In the genomic region with DNA sequence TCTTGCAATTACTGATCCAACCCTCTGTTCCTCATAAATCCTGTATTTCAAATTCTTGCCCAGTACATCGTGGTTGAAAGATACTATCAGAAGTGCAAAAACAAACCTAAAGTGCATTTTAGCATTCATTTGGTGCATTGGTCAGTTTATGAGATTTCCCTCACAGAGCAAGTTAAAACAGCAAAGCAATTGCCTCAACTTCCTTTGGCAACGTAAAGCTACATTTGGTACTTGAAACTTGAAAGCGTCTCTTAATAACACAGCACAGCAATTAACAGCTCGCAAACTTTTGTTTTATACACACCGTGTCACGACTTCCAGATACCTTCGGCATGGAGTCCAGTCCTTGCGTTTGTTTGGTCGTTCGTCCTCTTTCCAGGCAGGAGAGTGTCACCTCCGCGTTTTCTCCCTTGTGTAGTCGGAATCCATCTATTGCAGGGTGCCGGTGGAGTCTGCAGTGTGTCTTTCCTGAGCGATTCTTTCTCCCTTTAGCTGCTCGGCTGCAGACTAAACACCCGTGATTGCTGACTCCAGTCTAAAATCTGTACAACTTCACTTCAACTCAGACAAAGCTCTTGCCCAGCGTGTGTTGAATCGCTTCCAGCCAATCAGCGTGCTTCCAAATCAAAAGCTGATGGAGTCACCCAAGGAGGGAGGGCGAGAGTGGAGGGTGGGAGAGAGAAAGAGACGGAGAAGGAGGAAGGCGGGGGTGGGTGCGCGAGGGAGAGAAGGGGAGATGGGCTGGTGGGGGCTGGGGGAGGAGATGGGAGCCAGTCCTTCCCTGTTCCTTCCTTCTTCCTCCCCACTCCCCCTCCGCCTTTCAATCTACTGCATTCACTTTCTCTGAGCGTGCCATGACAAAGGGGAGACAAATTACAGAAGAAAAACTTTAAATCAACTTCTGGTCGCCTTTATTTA, we compare ENCODE assay signal across 8 cellular contexts. TPM values are rescaled to one million over a fixed set of nuclear protein-coding genes. Genes with fewer than 3 reads are reported as not detected.
DNase-seq lines count a peak whose midpoint lies in the region; ATAC-seq and TF ChIP-seq lines count a peak whose summit lies in the region.

A gene with protein sequence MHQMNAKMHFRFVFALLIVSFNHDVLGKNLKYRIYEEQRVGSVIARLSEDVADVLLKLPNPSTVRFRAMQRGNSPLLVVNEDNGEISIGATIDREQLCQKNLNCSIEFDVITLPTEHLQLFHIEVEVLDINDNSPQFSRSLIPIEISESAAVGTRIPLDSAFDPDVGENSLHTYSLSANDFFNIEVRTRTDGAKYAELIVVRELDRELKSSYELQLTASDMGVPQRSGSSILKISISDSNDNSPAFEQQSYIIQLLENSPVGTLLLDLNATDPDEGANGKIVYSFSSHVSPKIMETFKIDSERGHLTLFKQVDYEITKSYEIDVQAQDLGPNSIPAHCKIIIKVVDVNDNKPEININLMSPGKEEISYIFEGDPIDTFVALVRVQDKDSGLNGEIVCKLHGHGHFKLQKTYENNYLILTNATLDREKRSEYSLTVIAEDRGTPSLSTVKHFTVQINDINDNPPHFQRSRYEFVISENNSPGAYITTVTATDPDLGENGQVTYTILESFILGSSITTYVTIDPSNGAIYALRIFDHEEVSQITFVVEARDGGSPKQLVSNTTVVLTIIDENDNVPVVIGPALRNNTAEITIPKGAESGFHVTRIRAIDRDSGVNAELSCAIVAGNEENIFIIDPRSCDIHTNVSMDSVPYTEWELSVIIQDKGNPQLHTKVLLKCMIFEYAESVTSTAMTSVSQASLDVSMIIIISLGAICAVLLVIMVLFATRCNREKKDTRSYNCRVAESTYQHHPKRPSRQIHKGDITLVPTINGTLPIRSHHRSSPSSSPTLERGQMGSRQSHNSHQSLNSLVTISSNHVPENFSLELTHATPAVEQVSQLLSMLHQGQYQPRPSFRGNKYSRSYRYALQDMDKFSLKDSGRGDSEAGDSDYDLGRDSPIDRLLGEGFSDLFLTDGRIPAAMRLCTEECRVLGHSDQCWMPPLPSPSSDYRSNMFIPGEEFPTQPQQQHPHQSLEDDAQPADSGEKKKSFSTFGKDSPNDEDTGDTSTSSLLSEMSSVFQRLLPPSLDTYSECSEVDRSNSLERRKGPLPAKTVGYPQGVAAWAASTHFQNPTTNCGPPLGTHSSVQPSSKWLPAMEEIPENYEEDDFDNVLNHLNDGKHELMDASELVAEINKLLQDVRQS (minus strand): TSS at position 544 of the 918 bp plus-strand sequence. CDS start 406 bp downstream, at position 138.

- DNase-seq in fibroblast of gingiva (ENCODE audit: low read depth) (peak; percentile 99), aorta (peak; percentile 94), NCI-H446 (lab: John Stamatoyannopoulos, UW) (no peak)

- peaks cover 5% of the 10 kb centered on the region; the same call in 1 of the 2 replicates for H3K36me3 ChIP-seq in ACC112 (ENCODE audit: insufficient read depth, low read length)
- peaks cover 8% of the 10 kb centered on the region for H3K36me3 ChIP-seq in muscle layer of colon (ENCODE audit: insufficient read depth, low read length)
- no peaks in the 10 kb centered on the region for H3K36me3 ChIP-seq in aorta (ENCODE audit: control insufficient read depth in 1 of 2, insufficient read depth in 2 of 2, low read length in 1 of 2)

- ATAC-seq in GM18502 (IDR thresholded peaks at IDR 0.05; ENCODE audit: poor library complexity, unreplicated experiment): peak; percentile 83
- peak; percentile 62 for ATAC-seq in HG03280 (IDR thresholded peaks at IDR 0.05; ENCODE audit: unreplicated experiment)
- ATAC-seq in SK-N-SH treated with all-trans-retinoic acid at 6 μM for 48 hours: peak; percentile 88
- peak; percentile 93 for ATAC-seq in aorta (ENCODE audit: low FRiP score)

- peaks cover 34% of the 10 kb centered on the region for H3K4me1 ChIP-seq in ACC112 (ENCODE audit: control insufficient read depth, insufficient read depth, low read length, unreplicated experiment)
- H3K4me1 ChIP-seq in muscle layer of colon (ENCODE audit: insufficient read depth, low read length): peaks cover 7% of the 10 kb centered on the region
- H3K4me1 ChIP-seq in aorta (ENCODE audit: control insufficient read depth in 1 of 2, insufficient read depth in 2 of 2, low read length in 2 of 2): peaks cover 2 to 11% of the 10 kb centered on the region in 2 donors

- peak within 1 kb of the TSS; percentile 78 for H2AFZ ChIP-seq in ACC112 (ENCODE audit: low read length, unreplicated experiment)

- no peaks in the 10 kb centered on the region for H3K27me3 ChIP-seq in ACC112 (ENCODE audit: insufficient read depth, low read length)
- no peaks in the 10 kb centered on the region for H3K27me3 ChIP-seq in muscle layer of colon (ENCODE audit: control insufficient read depth in 1 of 2, insufficient read depth in 2 of 2, low read length in 2 of 2)
- no peaks in the 10 kb centered on the region for H3K27me3 ChIP-seq in aorta (ENCODE audit: control insufficient read depth in 1 of 2, insufficient read depth in 2 of 2, low read length in 1 of 2)

- H3K27ac ChIP-seq in ACC112 (ENCODE audit: low read depth, low read length) (peak within 1 kb of the TSS; percentile 88), muscle layer of colon (ENCODE audit: low read depth, low read length) (peak within 1 kb of the TSS; percentile 92), aorta (ENCODE audit: low read depth in 1 of 2, low read length in 2 of 2) (peak within 1 kb of the TSS in 1 of 2 donors; percentile 91)

- no peaks in the 10 kb centered on the region for H3K9me3 ChIP-seq in muscle layer of colon (ENCODE audit: low read length)
- H3K9me3 ChIP-seq in aorta (ENCODE audit: control insufficient read depth, low read length): no peaks in the 10 kb centered on the region

- peak within 1 kb of the TSS; percentile 39 for H3K9ac ChIP-seq in muscle layer of colon (ENCODE audit: low read length)

- 0 to 1% methylated on average over 25 to 28 of the region's 28 CpGs for WGBS in aorta, 2 donors

- H3K4me3 ChIP-seq in ACC112 (ENCODE audit: low read depth, low read length) (peak within 1 kb of the TSS; percentile 85), muscle layer of colon (ENCODE audit: low read depth in 1 of 2, low read length in 2 of 2) (peak within 1 kb of the TSS; percentile 55 to 86), aorta (ENCODE audit: low read length in 2 of 2) (peak within 1 kb of the TSS; percentile 73 to 88)

- intact Hi-C loops in aorta (cut with DNase I): loop anchor here (2.0 to 10.0 kb wide), 7 partner anchors 100 to 407 kb away; no protein-coding TSS in a partner anchor

- peaks cover 37% of the 10 kb centered on the region for H3K79me2 ChIP-seq in ACC112 (ENCODE audit: control insufficient read depth, insufficient read depth, low read length, unreplicated experiment)

TF ChIP-seq in SK-N-SH treated with all-trans-retinoic acid at 6 μM for 48 hours, 23 proteins besides CTCF, POLR2A, EP300 and RAD21:
- no peak for TF ChIP-seq TOX (CRISPR knock-in tag; IDR thresholded peaks at IDR 0.05; ENCODE audit: borderline replicate concordance)
- TF ChIP-seq PATZ1 (CRISPR knock-in tag; IDR thresholded peaks at IDR 0.05; ENCODE audit: borderline replicate concordance): peak; percentile 20; the same call in 1 of the 2 replicates
- TF ChIP-seq ZNF70 (CRISPR knock-in tag; IDR thresholded peaks at IDR 0.05): peak; percentile 86
TF ChIP-seq in SK-N-SH treated with all-trans-retinoic acid at 6 μM for 48 hours: peak in this region for 2.

RNA-seq across cellular contexts. Expression of the gene that starts here (rescaled TPM):
- 10 to 100 TPM; 17.2 to 36.9 TPM for total RNA-seq in aorta
- polyA plus RNA-seq in aorta: 10 to 100 TPM in 1 of 2 donors, 1 to 10 TPM in 1; 1.6 to 14.7 TPM

Comparison
In these comparisons a context has a peak if more than half of its experiments do, and no peak if none do; other contexts are left out.
1. DNase-seq: peak in fibroblast of gingiva (single experiment) and aorta (2 of 2); none in NCI-H446 (0 of 2).
2. Peak in every context shown above with its lines, with median percentiles within 50 percentile points of each other: H3K4me3 ChIP-seq and ATAC-seq.